8 cellular contexts compared by ENCODE assay signal in the genomic region with DNA sequence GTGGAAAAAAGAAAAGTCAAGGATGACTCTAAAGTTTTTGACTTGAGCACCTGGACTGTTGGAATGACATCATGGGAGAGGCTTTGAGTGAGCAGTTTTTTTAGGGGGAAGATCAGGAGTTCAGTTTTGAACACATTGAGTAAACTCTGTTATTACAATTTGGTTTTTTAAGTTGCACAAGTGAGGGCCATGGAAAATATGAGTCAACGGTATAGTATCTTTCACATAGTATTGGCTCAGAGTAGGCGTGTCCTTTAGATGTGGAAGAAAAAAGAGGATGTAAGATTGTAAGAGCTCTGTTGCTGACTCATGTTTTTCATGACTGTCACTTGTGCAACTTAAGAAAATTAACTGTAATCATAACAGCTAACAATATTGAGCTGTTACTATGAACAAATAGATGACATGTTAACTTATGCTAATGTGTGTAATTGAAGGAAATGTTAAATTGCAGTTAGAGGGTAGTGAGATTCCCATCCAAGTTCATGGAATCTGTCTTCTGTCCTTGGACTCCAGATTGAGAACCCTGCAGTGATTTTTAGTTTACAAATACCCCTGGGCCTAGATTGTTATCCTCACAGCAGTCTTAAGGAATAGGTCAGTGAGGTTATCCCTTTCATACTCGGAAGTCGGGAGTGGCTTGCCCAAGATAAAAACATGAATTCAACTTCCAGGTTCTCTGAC. TPM values are rescaled to one million over a fixed set of nuclear protein-coding genes. Genes with fewer than 3 reads are reported as not detected.
DNase-seq lines count a peak whose midpoint lies in the region; ATAC-seq and TF ChIP-seq lines count a peak whose summit lies in the region.

No MANE protein-coding gene starts in this region.

- H3K27ac ChIP-seq in gastroesophageal sphincter (no peak overlapping the region), ovary (no peak overlapping the region)

- H3K9me3 ChIP-seq in T-helper 17 cell (ENCODE audit: control insufficient read depth, low read length, poor library complexity, severe bottlenecking) (no peaks in the 10 kb centered on the region), gastroesophageal sphincter (no peaks in the 10 kb centered on the region), ovary (no peaks in the 10 kb centered on the region)

- peak; percentile 92 for ATAC-seq in GM19467 (IDR thresholded peaks at IDR 0.05; ENCODE audit: unreplicated experiment)
- ATAC-seq in HG03460 (IDR thresholded peaks at IDR 0.05; ENCODE audit: unreplicated experiment) = peak; percentile 91
- peak; percentile 81 for ATAC-seq in T-helper 17 cell
- ATAC-seq in gastroesophageal sphincter = peak; percentile 70
- peak; percentile 95 for ATAC-seq in stimulated activated memory B cell treated with anti-CD40 and anti-IgM and Interleukin-4, amounts not matched to agents 10 μg/mL and 1 μg/mL and 100 μg/mL, for 72 hours

- H3K4me3 Mint-ChIP-seq in T-helper 17 cell = peak overlapping the region; percentile 4
- H3K4me3 Mint-ChIP-seq in stimulated activated memory B cell treated with anti-CD40 and anti-IgM and Interleukin-4, amounts not matched to agents 10 μg/mL and 1 μg/mL and 100 μg/mL, for 72 hours = peak overlapping the region; percentile 46

- intact Hi-C loops in ovary (cut with DNase I) = no loop called here

- peaks cover 11% of the 10 kb centered on the region for H3K9me3 Mint-ChIP-seq in stimulated activated memory B cell treated with anti-CD40 and anti-IgM and Interleukin-4, amounts not matched to agents 10 μg/mL and 1 μg/mL and 100 μg/mL, for 72 hours

- TF ChIP-seq EP300 in gastroesophageal sphincter (IDR thresholded peaks at IDR 0.05) (no peak), ovary (IDR thresholded peaks at IDR 0.05) (no peak)

- peaks cover 29% of the 10 kb centered on the region for H3K4me1 Mint-ChIP-seq in T-helper 17 cell
- H3K4me1 Mint-ChIP-seq in stimulated activated memory B cell treated with anti-CD40 and anti-IgM and Interleukin-4, amounts not matched to agents 10 μg/mL and 1 μg/mL and 100 μg/mL, for 72 hours = peaks cover 59% of the 10 kb centered on the region

- H3K36me3 ChIP-seq in gastroesophageal sphincter (no peaks in the 10 kb centered on the region), ovary (no peaks in the 10 kb centered on the region)

- H3K27me3 ChIP-seq in gastroesophageal sphincter (no peaks in the 10 kb centered on the region), ovary (no peaks in the 10 kb centered on the region)

- no peak for TF ChIP-seq POLR2A in gastroesophageal sphincter (IDR thresholded peaks at IDR 0.05)
- no peak for TF ChIP-seq POLR2A in ovary (IDR thresholded peaks at IDR 0.05)

- H3K27me3 Mint-ChIP-seq in T-helper 17 cell = no peaks in the 10 kb centered on the region
- H3K27me3 Mint-ChIP-seq in stimulated activated memory B cell treated with anti-CD40 and anti-IgM and Interleukin-4, amounts not matched to agents 10 μg/mL and 1 μg/mL and 100 μg/mL, for 72 hours = no peaks in the 10 kb centered on the region

- peak overlapping the region; percentile 56 for H3K27ac Mint-ChIP-seq in T-helper 17 cell
- peak overlapping the region; percentile 86 for H3K27ac Mint-ChIP-seq in stimulated activated memory B cell treated with anti-CD40 and anti-IgM and Interleukin-4, amounts not matched to agents 10 μg/mL and 1 μg/mL and 100 μg/mL, for 72 hours

- 60 to 86% methylated on average over 4 of the region's 4 CpGs for WGBS in gastroesophageal sphincter (ENCODE audit: low coverage in 1 of 2), 2 donors
- WGBS in ovary, 3 donors = 72 to 79% (median 73%) methylated on average over 4 of the region's 4 CpGs

- H3K4me1 ChIP-seq in gastroesophageal sphincter (no peaks in the 10 kb centered on the region), ovary (ENCODE audit: insufficient read depth) (no peaks in the 10 kb centered on the region)

- H3K4me3 ChIP-seq in gastroesophageal sphincter = no peak overlapping the region
- H3K4me3 ChIP-seq in ovary = no peak overlapping the region

- no peaks in the 10 kb centered on the region for H3K36me3 Mint-ChIP-seq in T-helper 17 cell (ENCODE audit: low read depth)
- H3K36me3 Mint-ChIP-seq in stimulated activated memory B cell treated with anti-CD40 and anti-IgM and Interleukin-4, amounts not matched to agents 10 μg/mL and 1 μg/mL and 100 μg/mL, for 72 hours = peaks cover 16% of the 10 kb centered on the region

- DNase-seq in GM03348 (ENCODE audit: low spot score) (peak; percentile 88), T-helper 17 cell (no peak), ovary (no peak)
- DNase-seq in activated effector memory CD4-positive, alpha-beta T cell treated with Interleukin-2 at 50 U/mL for 16 hours = no peak

- TF ChIP-seq CTCF in gastroesophageal sphincter (IDR thresholded peaks at IDR 0.05) = no peak
- TF ChIP-seq CTCF in ovary (IDR thresholded peaks at IDR 0.05) = no peak

RNA-seq across cellular contexts. Expression of gene ATP2B1, which starts 48.1 kb away (rescaled TPM):
- total RNA-seq in T-helper 17 cell = 100 to 1,000 TPM; 123 to 158 TPM
- 10 to 100 TPM; 19.0 to 33.3 (median 27.8) TPM for total RNA-seq in gastroesophageal sphincter
- 10 to 100 TPM; 24.8 to 60.3 (median 33.0) TPM for total RNA-seq in ovary
- polyA plus RNA-seq in ovary = 10 to 100 TPM in 1 of 2 donors, 1 to 10 TPM in 1; 9.0 to 17.5 TPM
